ENCODE assay signal across 12 cellular contexts in genomic region chr6:33390173-33390572, GRCh38. TPM values are rescaled to one million over a fixed set of nuclear protein-coding genes. Genes with fewer than 3 reads are reported as not detected.
DNase-seq lines count a peak whose midpoint lies in the region; ATAC-seq and TF ChIP-seq lines count a peak whose summit lies in the region.
"Had no signal": no experiment of that assay in that cellular context is flagged by ENCODE, and none has a peak within 500 bp of the region (broad histone marks: within the 10 kb centered on the region; RNA-seq: fewer than 3 reads in every experiment).

No MANE protein-coding gene starts in this region.

- H3K4me1 ChIP-seq in ES-I3 (ENCODE audit: insufficient read depth, low read length): peaks cover 15% of the 10 kb centered on the region

- no peak for ATAC-seq in activated naive CD4-positive, alpha-beta T cell treated with anti-CD3 and anti-CD28 coated beads, Interleukin-2, amount 50 U/mL, for 72 hours
- ATAC-seq in naive thymus-derived CD8-positive, alpha-beta T cell: no peak
- ATAC-seq: activated T-cell treated with anti-CD3 and anti-CD28 coated beads, Interleukin-2, amount 50 U/mL, for 4 hours; lower lobe of right lung had no signal

- no peaks in the 10 kb centered on the region for H3K9me3 ChIP-seq in ES-I3 (ENCODE audit: control insufficient read depth, insufficient read depth, low read length)
- H3K9me3 ChIP-seq: lower lobe of right lung had no signal

- H3K4me3 Mint-ChIP-seq in naive thymus-derived CD8-positive, alpha-beta T cell: no peak overlapping the region

- peak overlapping the region; percentile 95 to 99 for H3K27ac Mint-ChIP-seq in activated naive CD4-positive, alpha-beta T cell treated with anti-CD3 and anti-CD28 coated beads, Interleukin-2, amount 50 U/mL, for 72 hours
- H3K27ac Mint-ChIP-seq in naive thymus-derived CD8-positive, alpha-beta T cell: peak overlapping the region; percentile 90 to 98 (median 98)

- H3K9ac ChIP-seq in ES-I3 (ENCODE audit: low read depth, low read length): 0 out of 2 replicates have a peak overlapping the region, but pooled peaks have one; percentile 59

- H3K27me3 Mint-ChIP-seq in naive thymus-derived CD8-positive, alpha-beta T cell: no peaks in the 10 kb centered on the region

- no peaks in the 10 kb centered on the region for H3K9me3 Mint-ChIP-seq in activated naive CD4-positive, alpha-beta T cell treated with anti-CD3 and anti-CD28 coated beads, Interleukin-2, amount 50 U/mL, for 72 hours
- no peaks in the 10 kb centered on the region for H3K9me3 Mint-ChIP-seq in naive thymus-derived CD8-positive, alpha-beta T cell
- H3K9me3 Mint-ChIP-seq: activated T-cell treated with anti-CD3 and anti-CD28 coated beads, Interleukin-2, amount 50 U/mL, for 4 hours had no signal

- no peak for TF ChIP-seq CTCF in 22Rv1 (IDR thresholded peaks at IDR 0.05)

- H3K36me3 ChIP-seq in ES-I3 (ENCODE audit: insufficient read depth, low read length): no peaks in the 10 kb centered on the region
- H3K36me3 ChIP-seq: lower lobe of right lung had no signal

- peaks cover 19 to 20% of the 10 kb centered on the region in 2 donors for H3K36me3 Mint-ChIP-seq in activated naive CD4-positive, alpha-beta T cell treated with anti-CD3 and anti-CD28 coated beads, Interleukin-2, amount 50 U/mL, for 72 hours
- H3K36me3 Mint-ChIP-seq in naive thymus-derived CD8-positive, alpha-beta T cell: no peaks in the 10 kb centered on the region

- POLR2A ChIA-PET in naive thymus-derived CD8-positive, alpha-beta T cell (lab: Charles Lee): interaction anchor here (0.6 to 2.6 kb wide), 8 partner anchors 20 to 191 kb away, joined by 3 to 18 read pairs (median 10); partner anchors contain the start of genes CUTA, PHF1, RPS18 and VPS52

- peak overlapping the region; percentile 91 for H3K27ac ChIP-seq in 22Rv1

- no peak for DNase-seq in activated naive CD4-positive, alpha-beta T cell treated with anti-CD3 and anti-CD28 coated beads, Interleukin-2, amount 50 U/mL, for 72 hours (ENCODE audit: low spot score in 2 of 2)
- DNase-seq in naive thymus-derived CD8-positive, alpha-beta T cell: no peak
- no peak for DNase-seq in NCI-H2227 (lab: John Stamatoyannopoulos, UW; ENCODE audit: unreplicated experiment)
- no peak for DNase-seq in stimulated activated CD4-positive, alpha-beta T cell treated with anti-CD3 and anti-CD28 coated beads, Interleukin-15, amount 100 ng/mL, for 24 hours
- no peak for DNase-seq in NCI-H526 treated with DMSO at 0.1 percent for 48 hours (lab: John Stamatoyannopoulos, UW)
- DNase-seq in NCI-H2081 (lab: John Stamatoyannopoulos, UW): no peak
- DNase-seq: activated T-cell treated with anti-CD3 and anti-CD28 coated beads, Interleukin-2, amount 50 U/mL, for 4 hours; lower lobe of right lung; NCI-H1105; NCI-H2227 treated with DMSO at 0.1 percent for 48 hours had no signal

- H3K4me1 Mint-ChIP-seq in naive thymus-derived CD8-positive, alpha-beta T cell: peaks cover 9 to 27% (median 23%) of the 10 kb centered on the region in 4 donors

RNA-seq across cellular contexts. Expression of gene KIFC1, which starts 1.4 kb away (rescaled TPM):
- total RNA-seq in activated naive CD4-positive, alpha-beta T cell treated with anti-CD3 and anti-CD28 coated beads, Interleukin-2, amount 50 U/mL, for 72 hours: 100 to 1,000 TPM; 103 to 170 TPM
- 1 to 10 TPM in 1 of 2 experiments, under 1 TPM in 1; 0.60 to 1.2 TPM for total RNA-seq in naive thymus-derived CD8-positive, alpha-beta T cell
- under 1 TPM in 2 of 3 donors, not detected in 1; 0.26 to 0.46 TPM for polyA plus RNA-seq in naive thymus-derived CD8-positive, alpha-beta T cell

RNA-seq across cellular contexts. Expression of gene PHF1, which starts 20.6 kb away (rescaled TPM):
- total RNA-seq in activated naive CD4-positive, alpha-beta T cell treated with anti-CD3 and anti-CD28 coated beads, Interleukin-2, amount 50 U/mL, for 72 hours: 100 to 1,000 TPM in 1 of 2 donors, 10 to 100 TPM in 1; 27.5 to 156 TPM
- 100 to 1,000 TPM; 213 to 223 TPM for total RNA-seq in naive thymus-derived CD8-positive, alpha-beta T cell
- polyA plus RNA-seq in naive thymus-derived CD8-positive, alpha-beta T cell: 10 to 100 TPM; 44.3 to 71.4 (median 45.3) TPM

RNA-seq across cellular contexts. Expression of gene CUTA, which starts 27.7 kb away (rescaled TPM):
- 100 to 1,000 TPM; 186 to 334 TPM for total RNA-seq in activated naive CD4-positive, alpha-beta T cell treated with anti-CD3 and anti-CD28 coated beads, Interleukin-2, amount 50 U/mL, for 72 hours
- total RNA-seq in naive thymus-derived CD8-positive, alpha-beta T cell: 100 to 1,000 TPM; 198 to 201 TPM
- polyA plus RNA-seq in naive thymus-derived CD8-positive, alpha-beta T cell: 100 to 1,000 TPM; 338 to 441 (median 385) TPM

RNA-seq across cellular contexts. Expression of gene SYNGAP1, which starts 29.7 kb away (rescaled TPM):
- 10 to 100 TPM; 70.5 to 71.7 TPM for total RNA-seq in activated naive CD4-positive, alpha-beta T cell treated with anti-CD3 and anti-CD28 coated beads, Interleukin-2, amount 50 U/mL, for 72 hours
- 10 to 100 TPM; 57.0 to 66.6 TPM for total RNA-seq in naive thymus-derived CD8-positive, alpha-beta T cell
- 1 to 10 TPM in 2 of 3 donors, under 1 TPM in 1; 0.38 to 1.9 (median 1.4) TPM for polyA plus RNA-seq in naive thymus-derived CD8-positive, alpha-beta T cell

Comparison
In these comparisons a context has a peak if more than half of its experiments do, and no peak if none do; other contexts are left out.
1. RNA of gene KIFC1, which starts 1.4 kb away (total RNA-seq): 103 to 170 TPM in activated naive CD4-positive, alpha-beta T cell treated with anti-CD3 and anti-CD28 coated beads, Interleukin-2, amount 50 U/mL, for 72 hours; 0.60 to 1.2 TPM in naive thymus-derived CD8-positive, alpha-beta T cell; every median in the first group is over 10 times any median in the second.